8 cellular contexts compared by ENCODE assay signal in genomic region chr20:37178839-37179670, GRCh38. TPM values are rescaled to one million over a fixed set of nuclear protein-coding genes. Genes with fewer than 3 reads are reported as not detected.
DNase-seq lines count a peak whose midpoint lies in the region; TF ChIP-seq lines count a peak whose summit lies in the region.

TSS of gene MROH8 (minus strand) at chr20:37179548.
TSS of gene RPN2 (plus strand) at chr20:37179330. CDS start at chr20:37179357, 27 bp downstream.

- no peak for TF ChIP-seq CTCF in GM20000 (IDR thresholded peaks at IDR 0.05; ENCODE audit: extremely low read depth, missing control alignments)

- peak; percentile 98 for DNase-seq in COLO668 (lab: John Stamatoyannopoulos, UW; ENCODE audit: unreplicated experiment)
- peak; percentile 95 for DNase-seq in GM20000 (ENCODE audit: low spot score)
- peak; percentile 96 for DNase-seq in HS-5 (ENCODE audit: low read depth)
- peak; percentile 53 for DNase-seq in NK-92 (lab: John Stamatoyannopoulos, UW; ENCODE audit: unreplicated experiment)
- peak; percentile 98 for DNase-seq in activated CD8-positive, alpha-beta memory T cell treated with anti-CD3 and anti-CD28 coated beads for 24 hours
- DNase-seq in effector CD8-positive, alpha-beta T cell (lab: John Stamatoyannopoulos, UW): peak; percentile 92
- DNase-seq in lung microvascular endothelial cell (ENCODE audit: low read depth in 2 of 2): peak; percentile 98 to 99
- peak; percentile 86 to 90 (median 87) for DNase-seq in stimulated activated CD4-positive, alpha-beta T cell treated with anti-CD3 and anti-CD28 coated beads, TNF-alpha, amount 100 ng/mL, for 4 hours (ENCODE audit: low read depth in 3 of 3)

RNA-seq across cellular contexts. Expression of gene MROH8, which starts in this region (rescaled TPM):
- total RNA-seq in lung microvascular endothelial cell: 0.65 and 0.79 TPM in 2 replicates

RNA-seq across cellular contexts. Expression of gene RPN2, which starts in this region (rescaled TPM):
- total RNA-seq in lung microvascular endothelial cell: 236 and 252 TPM in 2 replicates

Comparison
In these comparisons a context has a peak if more than half of its experiments do, and no peak if none do; other contexts are left out.
1. Peak in every context shown above with its lines: DNase-seq.